In the genomic region with DNA sequence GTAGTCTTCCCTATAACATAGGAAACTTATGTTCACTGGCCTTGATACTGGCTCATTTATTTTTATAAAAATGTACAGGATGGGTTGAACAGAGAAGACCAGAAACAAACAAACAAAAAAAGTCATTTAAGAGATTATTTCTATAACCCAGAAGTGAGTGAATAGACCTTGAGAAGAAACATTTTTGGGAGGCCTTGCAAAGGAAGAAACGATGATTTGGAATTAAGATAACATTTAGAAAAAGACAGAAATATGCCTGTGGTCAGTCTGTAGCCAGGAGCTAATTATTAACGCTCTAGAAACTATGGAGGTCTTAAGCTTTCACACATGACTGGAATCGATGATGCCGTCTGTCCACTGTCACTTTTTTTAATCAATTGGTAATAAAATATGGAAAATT, we compare ENCODE assay signal across 18 cellular contexts.
"Had no signal": no experiment of that assay in that cellular context is flagged by ENCODE, and none has a peak within 500 bp of the region (broad histone marks: within the 10 kb centered on the region; RNA-seq: fewer than 3 reads in every experiment).

No MANE protein-coding gene starts in this region.

- H3K36me3 ChIP-seq: gastroesophageal sphincter, transverse colon, uterus had no signal

- H3K27me3 ChIP-seq: gastroesophageal sphincter, transverse colon, uterus had no signal

- H3K27ac Mint-ChIP-seq: activated B cell treated with CpG ODN at 0.5 μM for 24 hours; activated CD8-positive, alpha-beta T cell treated with anti-CD3 and anti-CD28 coated beads for 36 hours; activated naive CD4-positive, alpha-beta T cell treated with anti-CD3 and anti-CD28 coated beads for 36 hours; activated T-helper 2 cell treated with anti-CD3 and anti-CD28 coated beads, Interferon-gamma antibody, Interleukin-2, Interleukin-4, amounts not matched to agents 10 μg/mL and 5 μg/mL and 100 μg/mL, durations not matched to agents 14 hours and 24 hours and 36 hours; mesothelial cell of epicardium; natural killer cell treated with Interleukin-12 subunit alpha and Interleukin-12 subunit beta and Interleukin-15 and Interleukin-18, amount 100 ng/mL, for 72 hours; stimulated activated naive CD8-positive, alpha-beta T cell treated with anti-CD3 and anti-CD28 coated beads, Interleukin-15, Interleukin-2, amounts not matched to agents 100 ng/mL and 50 ng/mL, for 24 hours; T-cell had no signal

- H3K4me1 Mint-ChIP-seq: activated B cell treated with CpG ODN at 0.5 μM for 24 hours; central memory CD8-positive, alpha-beta T cell; T-cell had no signal

- ATAC-seq: activated CD8-positive, alpha-beta T cell treated with anti-CD3 and anti-CD28 coated beads for 36 hours; gastroesophageal sphincter; natural killer cell treated with Interleukin-12 subunit alpha and Interleukin-12 subunit beta and Interleukin-15 and Interleukin-18, amount 100 ng/mL, for 72 hours; T-cell had no signal

- H3K4me3 Mint-ChIP-seq: activated B cell treated with CpG ODN at 0.5 μM for 24 hours; activated CD8-positive, alpha-beta T cell treated with anti-CD3 and anti-CD28 coated beads for 36 hours; activated naive CD4-positive, alpha-beta T cell treated with anti-CD3 and anti-CD28 coated beads for 36 hours; central memory CD8-positive, alpha-beta T cell; mesothelial cell of epicardium; natural killer cell treated with Interleukin-12 subunit alpha and Interleukin-12 subunit beta and Interleukin-15 and Interleukin-18, amount 100 ng/mL, for 72 hours; stimulated activated naive CD8-positive, alpha-beta T cell treated with anti-CD3 and anti-CD28 coated beads, Interleukin-15, Interleukin-2, amounts not matched to agents 100 ng/mL and 50 ng/mL, for 24 hours; T-cell had no signal

- FAIRE-seq: endometrium had no signal

- H3K36me3 Mint-ChIP-seq: mesothelial cell of epicardium; natural killer cell treated with Interleukin-12 subunit alpha and Interleukin-12 subunit beta and Interleukin-15 and Interleukin-18, amount 100 ng/mL, for 72 hours; T-cell had no signal

- H3K9me3 ChIP-seq: gastroesophageal sphincter, transverse colon, uterus had no signal

- DNase-seq: activated B cell treated with CpG ODN at 0.5 μM for 24 hours; activated CD4-positive, alpha-beta T cell treated with anti-CD3 and anti-CD28 coated beads for 48 hours; activated CD8-positive, alpha-beta T cell treated with anti-CD3 and anti-CD28 coated beads for 36 hours; activated naive CD4-positive, alpha-beta T cell treated with anti-CD3 and anti-CD28 coated beads for 36 hours; activated T-cell treated with anti-CD3 and anti-CD28 coated beads, Interleukin-2, amount 50 U/mL, for 1 hour; stimulated activated CD4-positive, alpha-beta T cell treated with anti-CD3 and anti-CD28 coated beads, Interleukin-2, amount 100 ng/mL, for 24 hours; T-cell; transverse colon; uterus had no signal

- H3K4me3 ChIP-seq: coronary artery, gastroesophageal sphincter, lung, transverse colon, uterus had no signal

- H3K9me3 Mint-ChIP-seq: activated B cell treated with CpG ODN at 0.5 μM for 24 hours; activated CD8-positive, alpha-beta T cell treated with anti-CD3 and anti-CD28 coated beads for 36 hours; activated naive CD4-positive, alpha-beta T cell treated with anti-CD3 and anti-CD28 coated beads for 36 hours; activated T-helper 2 cell treated with anti-CD3 and anti-CD28 coated beads, Interferon-gamma antibody, Interleukin-2, Interleukin-4, amounts not matched to agents 10 μg/mL and 5 μg/mL and 100 μg/mL, durations not matched to agents 14 hours and 24 hours and 36 hours; mesothelial cell of epicardium; natural killer cell treated with Interleukin-12 subunit alpha and Interleukin-12 subunit beta and Interleukin-15 and Interleukin-18, amount 100 ng/mL, for 72 hours; stimulated activated naive CD8-positive, alpha-beta T cell treated with anti-CD3 and anti-CD28 coated beads, Interleukin-15, Interleukin-2, amounts not matched to agents 100 ng/mL and 50 ng/mL, for 24 hours had no signal

- H3K27ac ChIP-seq: coronary artery, gastroesophageal sphincter, transverse colon, uterus had no signal

- H3K4me1 ChIP-seq: transverse colon, uterus had no signal

- H3K27me3 Mint-ChIP-seq: activated B cell treated with CpG ODN at 0.5 μM for 24 hours; activated CD8-positive, alpha-beta T cell treated with anti-CD3 and anti-CD28 coated beads for 36 hours; central memory CD8-positive, alpha-beta T cell; natural killer cell treated with Interleukin-12 subunit alpha and Interleukin-12 subunit beta and Interleukin-15 and Interleukin-18, amount 100 ng/mL, for 72 hours; stimulated activated naive CD8-positive, alpha-beta T cell treated with anti-CD3 and anti-CD28 coated beads, Interleukin-15, Interleukin-2, amounts not matched to agents 100 ng/mL and 50 ng/mL, for 24 hours had no signal
